17 cellular contexts compared by ENCODE assay signal in genomic region chr22:42908082-42908746, GRCh38. TPM values are rescaled to one million over a fixed set of nuclear protein-coding genes. Genes with fewer than 3 reads are reported as not detected.
DNase-seq lines count a peak whose midpoint lies in the region; ATAC-seq and TF ChIP-seq lines count a peak whose summit lies in the region.
"Had no signal": no experiment of that assay in that cellular context is flagged by ENCODE, and none has a peak within 500 bp of the region (broad histone marks: within the 10 kb centered on the region; RNA-seq: fewer than 3 reads in every experiment).

No MANE protein-coding gene starts in this region.

- no peak for TF ChIP-seq CTCF in psoas muscle (IDR thresholded peaks at IDR 0.05)

- peak overlapping the region; percentile 85 for H3K27ac ChIP-seq in BLaER1
- H3K27ac ChIP-seq in psoas muscle, result peak overlapping the region; percentile 66

- DNase-seq in NCI-H69 (lab: John Stamatoyannopoulos, UW) (peak; percentile 49), left ventricle myocardium superior (peak; percentile 48), psoas muscle (no peak), erythroblast (lab: John Stamatoyannopoulos, UW) (no peak), germinal center (ENCODE audit: low spot score) (no peak), NCI-H2029 treated with DMSO at 0.1 percent for 48 hours (lab: John Stamatoyannopoulos, UW) (no peak)
- DNase-seq in NK-92 treated with Interleukin-12 subunit alpha and Interleukin-12 subunit beta, amount 100 ng/mL, for 24 hours (lab: John Stamatoyannopoulos, UW), result no peak
- DNase-seq: activated CD4-positive, CD25-positive, alpha-beta regulatory T cell treated with anti-CD3 and anti-CD28 coated beads, Interleukin-2, amount 50 U/mL, for 72 hours; activated T-cell treated with anti-CD3 and anti-CD28 coated beads, Interleukin-2, amount 50 U/mL, for 48 hours; effector CD4-positive, alpha-beta T cell; foreskin melanocyte; islet precursor cell; NCI-H2227 treated with DMSO at 0.1 percent for 48 hours; stimulated activated CD4-positive, alpha-beta T cell treated with anti-CD3 and anti-CD28 coated beads, Interleukin-15, amount 100 ng/mL, for 24 hours had no signal

- H3K27me3 ChIP-seq in BLaER1 (no peaks in the 10 kb centered on the region), psoas muscle (ENCODE audit: insufficient read depth in 3 of 3, low read length in 2 of 3) (no peaks in the 10 kb centered on the region)
- H3K27me3 ChIP-seq: MG63 had no signal

- peak overlapping the region; percentile 89 for H3K4me2 ChIP-seq in BLaER1

- H3K9ac ChIP-seq in BLaER1, result peak overlapping the region; percentile 70

- ATAC-seq in left ventricle myocardium superior, result peak; percentile 2
- peak in 3 of 4 donors; percentile 1 to 22 (median 9) for ATAC-seq in psoas muscle
- ATAC-seq: natural killer cell treated with Interleukin-12 subunit alpha and Interleukin-12 subunit beta and Interleukin-15 and Interleukin-18, amount 100 ng/mL, for 72 hours had no signal

- H3K4me1 ChIP-seq in BLaER1 (peaks cover 100% of the 10 kb centered on the region), psoas muscle (peaks cover 67% of the 10 kb centered on the region)

- peaks cover 88% of the 10 kb centered on the region for H4K20me1 ChIP-seq in BLaER1

- intact Hi-C loops in left ventricle myocardium superior (cut with micrococcal nuclease), result no loop called here
- intact Hi-C loops in psoas muscle (cut with DNase I), result loop anchor here in 1 of 2 donors (5.0 kb wide), 1 partner anchor 104 kb away; no protein-coding TSS in a partner anchor

- H3K9me3 ChIP-seq in BLaER1, result no peaks in the 10 kb centered on the region
- no peaks in the 10 kb centered on the region for H3K9me3 ChIP-seq in psoas muscle
- H3K9me3 ChIP-seq: MG63 had no signal

- H3K36me3 ChIP-seq in BLaER1 (peaks cover 74% of the 10 kb centered on the region), psoas muscle (ENCODE audit: insufficient read depth in 1 of 2, low read depth in 1 of 2) (peaks cover 0 to 4% of the 10 kb centered on the region in 2 donors)

- peak overlapping the region; percentile 36; the same call in 1 of the 2 replicates for H3K4me3 ChIP-seq in BLaER1
- no peak overlapping the region for H3K4me3 ChIP-seq in psoas muscle
- H3K4me3 ChIP-seq: MG63 had no signal

- WGBS in psoas muscle, 3 donors, result 40 to 62% (median 44%) methylated on average over 10 of the region's 10 CpGs

- no peak for TF ChIP-seq POLR2A in erythroblast (IDR thresholded peaks at IDR 0.05; ENCODE audit: low read length)

RNA-seq across cellular contexts. Expression of gene ARFGAP3, which starts 51.1 kb away (rescaled TPM):
- 25.8 TPM for total RNA-seq in left ventricle myocardium superior
- total RNA-seq in psoas muscle, result 10 to 100 TPM; 19.7 to 36.1 (median 25.8) TPM
- 10 to 100 TPM; 18.4 to 25.0 (median 20.1) TPM for polyA plus RNA-seq in psoas muscle

Comparison
In these comparisons a context has a peak if more than half of its experiments do, and no peak if none do; other contexts are left out.
1. DNase-seq: peak in NCI-H69 (single experiment) and left ventricle myocardium superior (single experiment); none in psoas muscle (0 of 2), NK-92 treated with Interleukin-12 subunit alpha and Interleukin-12 subunit beta, amount 100 ng/mL, for 24 hours (single experiment), erythroblast (0 of 2), germinal center (single experiment) and NCI-H2029 treated with DMSO at 0.1 percent for 48 hours (single experiment).